ENCODE assay signal across 8 cellular contexts in genomic region chr7:131108212-131108980, GRCh38.
DNase-seq lines count a peak whose midpoint lies in the region; ATAC-seq, FAIRE-seq and TF ChIP-seq lines count a peak whose summit lies in the region.

No MANE protein-coding gene starts in this region.

- H3K4me1 Mint-ChIP-seq in Caco-2 (ENCODE audit: low read depth, unreplicated experiment) = peaks cover 15% of the 10 kb centered on the region
- peaks cover 57% of the 10 kb centered on the region for H3K4me1 Mint-ChIP-seq in activated CD8-positive, alpha-beta T cell treated with anti-CD3 and anti-CD28 coated beads for 36 hours (ENCODE audit: low read depth)

- CTCF ChIA-PET in Caco-2 (lab: Charles Lee) (no interaction called here), HEK293 (lab: Yijun Ruan, JAX) (interaction anchor here (1.3 kb wide), 1 partner anchor 120 kb away, joined by 6 read pairs; no protein-coding TSS in a partner anchor)
- CTCF ChIA-PET in activated CD8-positive, alpha-beta T cell treated with anti-CD3 and anti-CD28 coated beads for 36 hours (lab: Charles Lee) = interaction anchor here (0.9 to 6.8 kb wide), 7 partner anchors 36 to 315 kb away, joined by 3 to 36 read pairs (median 4); no protein-coding TSS in a partner anchor

- H3K36me3 ChIP-seq in Caco-2 (ENCODE audit: control insufficient read depth, insufficient read depth, low read length) (no peaks in the 10 kb centered on the region), HEK293 (ENCODE audit: control insufficient read depth in 2 of 2, insufficient read depth in 1 of 2, low read length in 2 of 2) (peaks cover 0 to 5% of the 10 kb centered on the region in 2 experiments; a peak in 1 of 3 replicates)

- H3K27me3 Mint-ChIP-seq in Caco-2 (ENCODE audit: insufficient read depth, unreplicated experiment) = peaks cover 11% of the 10 kb centered on the region
- no peaks in the 10 kb centered on the region for H3K27me3 Mint-ChIP-seq in activated CD8-positive, alpha-beta T cell treated with anti-CD3 and anti-CD28 coated beads for 36 hours

- peak overlapping the region; percentile 40 for H3K27ac Mint-ChIP-seq in Caco-2 (ENCODE audit: unreplicated experiment)
- H3K27ac Mint-ChIP-seq in activated CD8-positive, alpha-beta T cell treated with anti-CD3 and anti-CD28 coated beads for 36 hours = peak overlapping the region; percentile 100

- no peaks in the 10 kb centered on the region for H3K9me3 ChIP-seq in Caco-2
- no peaks in the 10 kb centered on the region for H3K9me3 ChIP-seq in HEK293 (ENCODE audit: control insufficient read depth, insufficient read depth, low read depth, low read length)

- H3K4me3 ChIP-seq in Caco-2 (ENCODE audit: low read depth, low read length) (peak overlapping the region; percentile 73), HEK293 (ENCODE audit: low read depth, low read length) (peak overlapping the region; percentile 58)

- 0 out of 2 replicates have a peak, but pooled peaks cover 1% of the 10 kb centered on the region for H3K27me3 ChIP-seq in Caco-2 (replicated peaks; ENCODE audit: control insufficient read depth, insufficient read depth, low read length)
- no peaks in the 10 kb centered on the region for H3K27me3 ChIP-seq in foreskin keratinocyte

- POLR2A ChIA-PET in Caco-2 (lab: Charles Lee) (no interaction called here), HEK293 (lab: Yijun Ruan, JAX) (no interaction called here)
- POLR2A ChIA-PET in activated CD8-positive, alpha-beta T cell treated with anti-CD3 and anti-CD28 coated beads for 36 hours (lab: Charles Lee) = interaction anchor here (1.0 to 6.2 kb wide), 7 partner anchors 8 to 148 kb away, joined by 3 to 50 read pairs (median 9); no protein-coding TSS in a partner anchor

- peaks cover 6% of the 10 kb centered on the region for H3K36me3 Mint-ChIP-seq in Caco-2 (ENCODE audit: insufficient read depth, unreplicated experiment)
- H3K36me3 Mint-ChIP-seq in activated CD8-positive, alpha-beta T cell treated with anti-CD3 and anti-CD28 coated beads for 36 hours (ENCODE audit: low read depth) = peaks cover 25% of the 10 kb centered on the region

- H3K27ac ChIP-seq in HEK293 (ENCODE audit: extremely low read depth, low read depth, low read length) = no peak overlapping the region; the same call in 1 of the 2 replicates
- peak overlapping the region; percentile 18 for H3K27ac ChIP-seq in foreskin keratinocyte

- peak overlapping the region; percentile 79 for H3K4me3 Mint-ChIP-seq in Caco-2 (ENCODE audit: unreplicated experiment)
- peak overlapping the region; percentile 97 for H3K4me3 Mint-ChIP-seq in activated CD8-positive, alpha-beta T cell treated with anti-CD3 and anti-CD28 coated beads for 36 hours

- FAIRE-seq in H54 (lab: Jason Lieb, UNC) = no peak

- no peak for TF ChIP-seq POLR2A in H54 (IDR thresholded peaks at IDR 0.05; ENCODE audit: low read depth, low read length)

- H3K9me3 Mint-ChIP-seq in Caco-2 (ENCODE audit: unreplicated experiment) = no peaks in the 10 kb centered on the region
- H3K9me3 Mint-ChIP-seq in activated CD8-positive, alpha-beta T cell treated with anti-CD3 and anti-CD28 coated beads for 36 hours = no peaks in the 10 kb centered on the region

- DNase-seq in Caco-2 = no peak
- peak; percentile 30 for DNase-seq in activated CD8-positive, alpha-beta T cell treated with anti-CD3 and anti-CD28 coated beads for 36 hours
- peak in 1 of 2 donors; percentile 13 for DNase-seq in foreskin keratinocyte
- peak; percentile 88 for DNase-seq in posterior vena cava (ENCODE audit: low spot score)
- no peak for DNase-seq in NOMO-1 (lab: John Stamatoyannopoulos, UW; ENCODE audit: unreplicated experiment in 2 of 2)
- no peak for DNase-seq in H54 (ENCODE audit: insufficient read length, low spot score)

- no peak for TF ChIP-seq CTCF in Caco-2 (IDR thresholded peaks at IDR 0.05; ENCODE audit: insufficient read depth in 1 of 2, low read depth in 1 of 2, low read length in 1 of 2, severe bottlenecking in 1 of 2, unreplicated experiment in 1 of 2)
- TF ChIP-seq CTCF in HEK293 (tag by site-specific recombination; IDR thresholded peaks at IDR 0.05) = no peak
- no peak for TF ChIP-seq CTCF in activated CD8-positive, alpha-beta T cell treated with anti-CD3 and anti-CD28 coated beads for 36 hours (IDR thresholded peaks at IDR 0.05)
- no peak for TF ChIP-seq CTCF in foreskin keratinocyte (conservative IDR thresholded peaks at IDR 0.05)

- ATAC-seq in activated CD8-positive, alpha-beta T cell treated with anti-CD3 and anti-CD28 coated beads for 36 hours = peak; percentile 6
- ATAC-seq in foreskin keratinocyte = no peak
- no peak for ATAC-seq in HG02970 (IDR thresholded peaks at IDR 0.05; ENCODE audit: low FRiP score, unreplicated experiment)

- intact Hi-C loops in Caco-2 (cut with micrococcal nuclease; ENCODE audit: unreplicated experiment) = loop anchor here (5.0 to 10.0 kb wide), 3 partner anchors 41 to 316 kb away; partner anchors contain the start of gene MKLN1
- intact Hi-C loops in activated CD8-positive, alpha-beta T cell treated with anti-CD3 and anti-CD28 coated beads for 36 hours (cut with micrococcal nuclease) = loop anchor here (5.0 to 10.0 kb wide), 4 partner anchors 79 to 216 kb away; partner anchors contain the start of gene MKLN1
- intact Hi-C loops in posterior vena cava (cut with DNase I) = loop anchor here in 1 of 2 donors (5.0 kb wide), 1 partner anchor 219 kb away; the partner anchor contains the start of gene MKLN1

- H3K4me1 ChIP-seq in Caco-2 = peaks cover 20% of the 10 kb centered on the region
- H3K4me1 ChIP-seq in HEK293 (ENCODE audit: control insufficient read depth, insufficient read depth, low read length) = no peaks in the 10 kb centered on the region
- peaks cover 9% of the 10 kb centered on the region for H3K4me1 ChIP-seq in foreskin keratinocyte

- no TSS peak for BruUV-seq in Caco-2 (replicated peaks; lab: Mats Ljungman, UMichigan)

TF ChIP-seq in HEK293, 187 proteins besides CTCF, POLR2A, EP300 and RAD21 (continues in another document):
- TF ChIP-seq ZNF521 (tag by site-specific recombination; IDR thresholded peaks at IDR 0.05) (no peak), ZNF10 (tag by site-specific recombination; IDR thresholded peaks at IDR 0.05) (no peak), ZNF548 (tag by site-specific recombination; IDR thresholded peaks at IDR 0.05) (no peak), ZBTB6 (tag by site-specific recombination; IDR thresholded peaks at IDR 0.05) (no peak), KLF1 (tag by site-specific recombination; IDR thresholded peaks at IDR 0.05) (no peak), SALL2 (tag by site-specific recombination; IDR thresholded peaks at IDR 0.05; ENCODE audit: borderline replicate concordance) (no peak), ZBTB11 (tag by site-specific recombination; conservative IDR thresholded peaks at IDR 0.05; ENCODE audit: low read depth) (peak; percentile 21; the same call in 1 of the 2 replicates), ZNF658 (tag by site-specific recombination; IDR thresholded peaks at IDR 0.05) (no peak), ZNF843 (tag by site-specific recombination; IDR thresholded peaks at IDR 0.05) (no peak)
- TF ChIP-seq, protein P1, sequence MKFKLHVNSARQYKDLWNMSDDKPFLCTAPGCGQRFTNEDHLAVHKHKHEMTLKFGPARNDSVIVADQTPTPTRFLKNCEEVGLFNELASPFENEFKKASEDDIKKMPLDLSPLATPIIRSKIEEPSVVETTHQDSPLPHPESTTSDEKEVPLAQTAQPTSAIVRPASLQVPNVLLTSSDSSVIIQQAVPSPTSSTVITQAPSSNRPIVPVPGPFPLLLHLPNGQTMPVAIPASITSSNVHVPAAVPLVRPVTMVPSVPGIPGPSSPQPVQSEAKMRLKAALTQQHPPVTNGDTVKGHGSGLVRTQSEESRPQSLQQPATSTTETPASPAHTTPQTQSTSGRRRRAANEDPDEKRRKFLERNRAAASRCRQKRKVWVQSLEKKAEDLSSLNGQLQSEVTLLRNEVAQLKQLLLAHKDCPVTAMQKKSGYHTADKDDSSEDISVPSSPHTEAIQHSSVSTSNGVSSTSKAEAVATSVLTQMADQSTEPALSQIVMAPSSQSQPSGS (tag by site-specific recombination; IDR thresholded peaks at IDR 0.05; ENCODE audit: low read depth) = no peak

Comparison
In these comparisons a context has a peak if more than half of its experiments do, and no peak if none do; other contexts are left out.
1. DNase-seq: peak in activated CD8-positive, alpha-beta T cell treated with anti-CD3 and anti-CD28 coated beads for 36 hours (single experiment) and posterior vena cava (single experiment); none in Caco-2 (0 of 2), NOMO-1 (0 of 2) and H54 (single experiment).